Comparison of ENCODE assay signal across 20 cellular contexts in the genomic region with DNA sequence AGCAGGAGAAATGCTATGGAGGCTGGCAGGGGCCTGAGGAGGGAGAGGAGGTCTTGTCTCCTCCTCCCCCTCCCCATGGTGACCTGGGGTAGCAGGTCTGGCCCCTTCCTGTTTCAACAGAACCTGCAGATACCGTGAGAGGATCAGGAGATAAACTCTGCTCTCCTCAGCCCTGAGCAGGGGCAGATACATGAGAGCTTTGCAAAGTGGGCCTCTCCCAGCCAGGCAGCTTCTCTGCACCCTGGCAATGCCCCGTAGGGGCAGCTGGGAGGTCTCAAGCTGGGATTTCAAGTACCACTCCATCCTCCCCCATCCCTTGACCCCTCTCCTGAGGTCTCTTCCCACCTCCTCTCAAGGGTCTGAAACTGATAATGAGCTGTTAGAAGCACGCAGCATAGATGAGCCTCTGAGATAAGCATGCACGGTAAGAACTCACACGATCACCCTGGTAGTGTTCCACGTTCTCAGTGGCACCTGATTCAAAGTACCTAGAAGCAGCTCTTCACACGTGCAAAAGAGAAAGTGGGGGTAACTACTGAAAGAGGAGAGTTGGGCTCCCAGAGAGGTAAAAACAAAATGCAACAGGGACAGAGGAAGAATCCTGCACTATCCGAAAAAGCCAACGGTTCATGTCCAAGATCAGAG. TPM values are rescaled to one million over a fixed set of nuclear protein-coding genes. Genes with fewer than 3 reads are reported as not detected.
"Had no signal": no experiment of that assay in that cellular context is flagged by ENCODE, and none has a peak within 500 bp of the region (broad histone marks: within the 10 kb centered on the region; RNA-seq: fewer than 3 reads in every experiment).

No MANE protein-coding gene starts in this region.

- H3K27ac ChIP-seq: breast epithelium, coronary artery, pancreas, right lobe of liver, suprapubic skin had no signal

- ATAC-seq: left cardiac atrium; naive thymus-derived CD8-positive, alpha-beta T cell; pancreas; right lobe of liver; stimulated activated naive CD8-positive, alpha-beta T cell treated with anti-CD3 and anti-CD28 coated beads, Interleukin-15, amount 100 ng/mL, for 72 hours had no signal

- H3K27me3 ChIP-seq: breast epithelium, pancreas, right lobe of liver had no signal

- H3K36me3 Mint-ChIP-seq: naive thymus-derived CD8-positive, alpha-beta T cell; type B pancreatic cell had no signal

- H3K4me3 ChIP-seq: breast epithelium, coronary artery, pancreas, right lobe of liver, suprapubic skin had no signal

- H3K9me3 ChIP-seq: breast epithelium, pancreas, right lobe of liver, suprapubic skin had no signal

- H3K9me3 Mint-ChIP-seq: activated B cell treated with CpG ODN at 0.5 μM for 24 hours; naive thymus-derived CD8-positive, alpha-beta T cell; type B pancreatic cell had no signal

- DNase-seq: activated B cell treated with CpG ODN at 0.5 μM for 24 hours; activated CD4-positive, alpha-beta T cell treated with anti-CD3 and anti-CD28 coated beads for 4 hours; activated naive CD4-positive, alpha-beta T cell; foreskin fibroblast; left cardiac atrium; mesenchymal stem cell; naive thymus-derived CD8-positive, alpha-beta T cell; pancreas; right lobe of liver; small intestine; stimulated activated CD4-positive, alpha-beta T cell treated with anti-CD3 and anti-CD28 coated beads, Interleukin-15, amount 100 ng/mL, for 24 hours; stimulated activated CD4-positive, alpha-beta T cell treated with anti-CD3 and anti-CD28 coated beads, Interleukin-2, amount 100 ng/mL, for 48 hours; stimulated activated naive CD8-positive, alpha-beta T cell treated with anti-CD3 and anti-CD28 coated beads, Interleukin-15, amount 100 ng/mL, for 72 hours had no signal

- H3K36me3 ChIP-seq: breast epithelium, pancreas, right lobe of liver, suprapubic skin had no signal

- H3K4me3 Mint-ChIP-seq: activated B cell treated with CpG ODN at 0.5 μM for 24 hours; stimulated activated naive CD8-positive, alpha-beta T cell treated with anti-CD3 and anti-CD28 coated beads, Interleukin-15, amount 100 ng/mL, for 72 hours; type B pancreatic cell had no signal

- H3K27ac Mint-ChIP-seq: activated B cell treated with CpG ODN at 0.5 μM for 24 hours, type B pancreatic cell had no signal

RNA-seq across cellular contexts. Expression of gene PTGDR2, which starts 18.8 kb away (rescaled TPM):
- total RNA-seq: activated B cell treated with CpG ODN at 0.5 μM for 24 hours, astrocyte, glomerular endothelial cell had no signal

RNA-seq across cellular contexts. Expression of gene ZP1, which starts 30.4 kb away (rescaled TPM):
- total RNA-seq: activated B cell treated with CpG ODN at 0.5 μM for 24 hours; astrocyte; glomerular endothelial cell; left cardiac atrium; naive thymus-derived CD8-positive, alpha-beta T cell; pancreas; right lobe of liver had no signal
- polyA plus RNA-seq: naive thymus-derived CD8-positive, alpha-beta T cell had no signal

RNA-seq across cellular contexts. Expression of gene MS4A10, which starts 51.9 kb away (rescaled TPM):
- total RNA-seq: activated B cell treated with CpG ODN at 0.5 μM for 24 hours; astrocyte; breast epithelium; glomerular endothelial cell; left cardiac atrium; lower leg skin; naive thymus-derived CD8-positive, alpha-beta T cell; pancreas; right lobe of liver; suprapubic skin had no signal
- polyA plus RNA-seq: naive thymus-derived CD8-positive, alpha-beta T cell; pancreas had no signal
